ENCODE assay signal across 1 cellular context in the genomic region with DNA sequence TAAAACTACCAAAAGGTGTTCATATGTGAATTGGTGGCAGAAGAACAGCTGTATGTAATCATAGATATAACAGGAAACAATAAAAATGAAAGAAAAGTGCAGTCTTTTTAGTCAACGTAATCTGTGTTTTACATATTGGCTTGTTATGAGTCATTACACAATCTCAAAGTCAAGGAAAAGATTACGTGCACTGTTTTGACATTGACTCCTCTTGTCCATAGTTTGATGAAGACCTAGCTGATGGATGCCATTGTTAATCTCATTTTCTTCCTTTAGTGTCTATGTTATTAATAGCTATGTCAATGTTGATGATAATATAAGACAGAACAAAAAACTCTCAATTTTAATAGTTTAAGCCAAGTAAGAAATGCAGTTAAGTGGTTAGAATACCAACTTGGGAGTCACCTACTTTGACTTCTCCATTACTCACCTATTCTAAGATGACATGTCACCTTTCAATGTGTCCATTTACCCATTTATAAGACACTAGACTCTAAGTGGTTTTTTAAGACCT.
TF ChIP-seq lines count a peak whose summit lies in the region.

No MANE protein-coding gene starts in this region.

TF ChIP-seq in K562, 482 proteins besides CTCF, POLR2A, EP300 and RAD21 (continued from another document and continues in another):
- TF ChIP-seq SREBF2 (CRISPR knock-in tag; IDR thresholded peaks at IDR 0.05) = no peak
- TF ChIP-seq MAFK (IDR thresholded peaks at IDR 0.05; ENCODE audit: low read length) = peak; percentile 13; the same call in 1 of the 2 replicates
- TF ChIP-seq, protein P1, sequence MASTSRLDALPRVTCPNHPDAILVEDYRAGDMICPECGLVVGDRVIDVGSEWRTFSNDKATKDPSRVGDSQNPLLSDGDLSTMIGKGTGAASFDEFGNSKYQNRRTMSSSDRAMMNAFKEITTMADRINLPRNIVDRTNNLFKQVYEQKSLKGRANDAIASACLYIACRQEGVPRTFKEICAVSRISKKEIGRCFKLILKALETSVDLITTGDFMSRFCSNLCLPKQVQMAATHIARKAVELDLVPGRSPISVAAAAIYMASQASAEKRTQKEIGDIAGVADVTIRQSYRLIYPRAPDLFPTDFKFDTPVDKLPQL (IDR thresholded peaks at IDR 0.05; ENCODE audit: extremely low read depth, insufficient read length) = no peak
- TF ChIP-seq, protein P2, sequence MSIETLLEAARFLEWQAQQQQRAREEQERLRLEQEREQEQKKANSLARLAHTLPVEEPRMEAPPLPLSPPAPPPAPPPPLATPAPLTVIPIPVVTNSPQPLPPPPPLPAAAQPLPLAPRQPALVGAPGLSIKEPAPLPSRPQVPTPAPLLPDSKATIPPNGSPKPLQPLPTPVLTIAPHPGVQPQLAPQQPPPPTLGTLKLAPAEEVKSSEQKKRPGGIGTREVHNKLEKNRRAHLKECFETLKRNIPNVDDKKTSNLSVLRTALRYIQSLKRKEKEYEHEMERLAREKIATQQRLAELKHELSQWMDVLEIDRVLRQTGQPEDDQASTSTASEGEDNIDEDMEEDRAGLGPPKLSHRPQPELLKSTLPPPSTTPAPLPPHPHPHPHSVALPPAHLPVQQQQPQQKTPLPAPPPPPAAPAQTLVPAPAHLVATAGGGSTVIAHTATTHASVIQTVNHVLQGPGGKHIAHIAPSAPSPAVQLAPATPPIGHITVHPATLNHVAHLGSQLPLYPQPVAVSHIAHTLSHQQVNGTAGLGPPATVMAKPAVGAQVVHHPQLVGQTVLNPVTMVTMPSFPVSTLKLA (conservative IDR thresholded peaks at IDR 0.05) = 0 out of 4 replicates have a peak, but pooled peaks of 1 of the 2 experiments have one; percentile 22
- no peak for TF ChIP-seq NUFIP1 (IDR thresholded peaks at IDR 0.05; ENCODE audit: partially characterized antibody)
- no peak for TF ChIP-seq SPI1 (IDR thresholded peaks at IDR 0.05; ENCODE audit: borderline replicate concordance, low read depth, low read length)
- no peak for TF ChIP-seq ARID2 (IDR thresholded peaks at IDR 0.05)
- TF ChIP-seq ZNF76 (CRISPR knock-in tag; IDR thresholded peaks at IDR 0.05; ENCODE audit: borderline replicate concordance) = no peak
- no peak for TF ChIP-seq KLF10 (CRISPR knock-in tag; IDR thresholded peaks at IDR 0.05)
- no peak for TF ChIP-seq CHCHD3 (CRISPR knock-in tag; IDR thresholded peaks at IDR 0.05)
- TF ChIP-seq, protein P3, sequence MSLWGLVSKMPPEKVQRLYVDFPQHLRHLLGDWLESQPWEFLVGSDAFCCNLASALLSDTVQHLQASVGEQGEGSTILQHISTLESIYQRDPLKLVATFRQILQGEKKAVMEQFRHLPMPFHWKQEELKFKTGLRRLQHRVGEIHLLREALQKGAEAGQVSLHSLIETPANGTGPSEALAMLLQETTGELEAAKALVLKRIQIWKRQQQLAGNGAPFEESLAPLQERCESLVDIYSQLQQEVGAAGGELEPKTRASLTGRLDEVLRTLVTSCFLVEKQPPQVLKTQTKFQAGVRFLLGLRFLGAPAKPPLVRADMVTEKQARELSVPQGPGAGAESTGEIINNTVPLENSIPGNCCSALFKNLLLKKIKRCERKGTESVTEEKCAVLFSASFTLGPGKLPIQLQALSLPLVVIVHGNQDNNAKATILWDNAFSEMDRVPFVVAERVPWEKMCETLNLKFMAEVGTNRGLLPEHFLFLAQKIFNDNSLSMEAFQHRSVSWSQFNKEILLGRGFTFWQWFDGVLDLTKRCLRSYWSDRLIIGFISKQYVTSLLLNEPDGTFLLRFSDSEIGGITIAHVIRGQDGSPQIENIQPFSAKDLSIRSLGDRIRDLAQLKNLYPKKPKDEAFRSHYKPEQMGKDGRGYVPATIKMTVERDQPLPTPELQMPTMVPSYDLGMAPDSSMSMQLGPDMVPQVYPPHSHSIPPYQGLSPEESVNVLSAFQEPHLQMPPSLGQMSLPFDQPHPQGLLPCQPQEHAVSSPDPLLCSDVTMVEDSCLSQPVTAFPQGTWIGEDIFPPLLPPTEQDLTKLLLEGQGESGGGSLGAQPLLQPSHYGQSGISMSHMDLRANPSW (CRISPR knock-in tag; IDR thresholded peaks at IDR 0.05) = no peak
- peak; percentile 81; the same call in 1 of the 2 replicates for TF ChIP-seq HDAC2 (IDR thresholded peaks at IDR 0.05)
- TF ChIP-seq, protein P4, sequence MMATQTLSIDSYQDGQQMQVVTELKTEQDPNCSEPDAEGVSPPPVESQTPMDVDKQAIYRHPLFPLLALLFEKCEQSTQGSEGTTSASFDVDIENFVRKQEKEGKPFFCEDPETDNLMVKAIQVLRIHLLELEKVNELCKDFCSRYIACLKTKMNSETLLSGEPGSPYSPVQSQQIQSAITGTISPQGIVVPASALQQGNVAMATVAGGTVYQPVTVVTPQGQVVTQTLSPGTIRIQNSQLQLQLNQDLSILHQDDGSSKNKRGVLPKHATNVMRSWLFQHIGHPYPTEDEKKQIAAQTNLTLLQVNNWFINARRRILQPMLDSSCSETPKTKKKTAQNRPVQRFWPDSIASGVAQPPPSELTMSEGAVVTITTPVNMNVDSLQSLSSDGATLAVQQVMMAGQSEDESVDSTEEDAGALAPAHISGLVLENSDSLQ (IDR thresholded peaks at IDR 0.05) = peak; percentile 53
- no peak for TF ChIP-seq ETV6 (IDR thresholded peaks at IDR 0.05; ENCODE audit: borderline replicate concordance in 1 of 2, low read depth in 2 of 2, low read length in 1 of 2)
- no peak for TF ChIP-seq ETV6 (CRISPR knock-in tag; IDR thresholded peaks at IDR 0.05; ENCODE audit: borderline replicate concordance)
- TF ChIP-seq, protein P5, sequence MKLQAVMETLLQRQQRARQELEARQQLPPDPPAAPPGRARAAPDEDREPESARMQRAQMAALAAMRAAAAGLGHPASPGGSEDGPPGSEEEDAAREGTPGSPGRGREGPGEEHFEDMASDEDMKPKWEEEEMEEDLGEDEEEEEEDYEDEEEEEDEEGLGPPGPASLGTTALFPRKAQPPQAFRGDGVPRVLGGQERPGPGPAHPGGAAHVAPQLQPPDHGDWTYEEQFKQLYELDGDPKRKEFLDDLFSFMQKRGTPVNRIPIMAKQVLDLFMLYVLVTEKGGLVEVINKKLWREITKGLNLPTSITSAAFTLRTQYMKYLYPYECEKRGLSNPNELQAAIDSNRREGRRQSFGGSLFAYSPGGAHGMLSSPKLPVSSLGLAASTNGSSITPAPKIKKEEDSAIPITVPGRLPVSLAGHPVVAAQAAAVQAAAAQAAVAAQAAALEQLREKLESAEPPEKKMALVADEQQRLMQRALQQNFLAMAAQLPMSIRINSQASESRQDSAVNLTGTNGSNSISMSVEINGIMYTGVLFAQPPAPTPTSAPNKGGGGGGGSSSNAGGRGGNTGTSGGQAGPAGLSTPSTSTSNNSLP (IDR thresholded peaks at IDR 0.05; ENCODE audit: borderline replicate concordance, low read depth, low read length) = peak; percentile 91
- no peak for TF ChIP-seq ETS2 (tag; IDR thresholded peaks at IDR 0.05; ENCODE audit: borderline replicate concordance, poor library complexity, severe bottlenecking)
- TF ChIP-seq MCM5 (IDR thresholded peaks at IDR 0.05; ENCODE audit: low read depth) = no peak
- no peak for TF ChIP-seq ZNF354B (CRISPR knock-in tag; IDR thresholded peaks at IDR 0.05)
- TF ChIP-seq RBFOX2 (IDR thresholded peaks at IDR 0.05; ENCODE audit: low read depth, low read length) = no peak
- TF ChIP-seq SRSF7 (optimal IDR thresholded peaks at IDR 0.05; ENCODE audit: low read depth, low read length) = no peak
- TF ChIP-seq ZNF3 (CRISPR knock-in tag; IDR thresholded peaks at IDR 0.05) = no peak
- TF ChIP-seq STAG1 (CRISPR knock-in tag; IDR thresholded peaks at IDR 0.05; ENCODE audit: borderline replicate concordance) = no peak
- TF ChIP-seq ETV1 (tag; conservative IDR thresholded peaks at IDR 0.05; ENCODE audit: low read depth) = peak; percentile 63; the same call in 1 of the 2 replicates
- no peak for TF ChIP-seq U2AF2 (optimal IDR thresholded peaks at IDR 0.05; ENCODE audit: low read depth, low read length)
- TF ChIP-seq LCOR (CRISPR knock-in tag; IDR thresholded peaks at IDR 0.05) = no peak
- TF ChIP-seq HMG20B (CRISPR knock-in tag; IDR thresholded peaks at IDR 0.05) = no peak
- TF ChIP-seq, protein P6, sequence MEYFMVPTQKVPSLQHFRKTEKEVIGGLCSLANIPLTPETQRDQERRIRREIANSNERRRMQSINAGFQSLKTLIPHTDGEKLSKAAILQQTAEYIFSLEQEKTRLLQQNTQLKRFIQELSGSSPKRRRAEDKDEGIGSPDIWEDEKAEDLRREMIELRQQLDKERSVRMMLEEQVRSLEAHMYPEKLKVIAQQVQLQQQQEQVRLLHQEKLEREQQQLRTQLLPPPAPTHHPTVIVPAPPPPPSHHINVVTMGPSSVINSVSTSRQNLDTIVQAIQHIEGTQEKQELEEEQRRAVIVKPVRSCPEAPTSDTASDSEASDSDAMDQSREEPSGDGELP (CRISPR knock-in tag; IDR thresholded peaks at IDR 0.05; ENCODE audit: borderline replicate concordance) = no peak; the same call in 1 of the 2 replicates
- peak; percentile 80 for TF ChIP-seq NCOR1 (IDR thresholded peaks at IDR 0.05)
- no peak for TF ChIP-seq GTF2F1 (IDR thresholded peaks at IDR 0.05; ENCODE audit: low read depth, low read length)
- TF ChIP-seq, protein P7, sequence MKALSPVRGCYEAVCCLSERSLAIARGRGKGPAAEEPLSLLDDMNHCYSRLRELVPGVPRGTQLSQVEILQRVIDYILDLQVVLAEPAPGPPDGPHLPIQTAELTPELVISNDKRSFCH (CRISPR knock-in tag; IDR thresholded peaks at IDR 0.05) = no peak
- TF ChIP-seq, protein P7 (tag; IDR thresholded peaks at IDR 0.05) = no peak
- no peak for TF ChIP-seq MAFF (IDR thresholded peaks at IDR 0.05; ENCODE audit: low read length)
- TF ChIP-seq SUPT5H (IDR thresholded peaks at IDR 0.05) = no peak
- no peak for TF ChIP-seq CBFB (CRISPR knock-in tag; IDR thresholded peaks at IDR 0.05)
- TF ChIP-seq HDAC1 (IDR thresholded peaks at IDR 0.05) = peak in 1 of 2 experiments; percentile 62; a peak in 1 of 4 replicates
- peak; percentile 45; the same call in 1 of the 2 replicates for TF ChIP-seq ESRRA (IDR thresholded peaks at IDR 0.05; ENCODE audit: borderline replicate concordance, low read depth)
- TF ChIP-seq, protein P8, sequence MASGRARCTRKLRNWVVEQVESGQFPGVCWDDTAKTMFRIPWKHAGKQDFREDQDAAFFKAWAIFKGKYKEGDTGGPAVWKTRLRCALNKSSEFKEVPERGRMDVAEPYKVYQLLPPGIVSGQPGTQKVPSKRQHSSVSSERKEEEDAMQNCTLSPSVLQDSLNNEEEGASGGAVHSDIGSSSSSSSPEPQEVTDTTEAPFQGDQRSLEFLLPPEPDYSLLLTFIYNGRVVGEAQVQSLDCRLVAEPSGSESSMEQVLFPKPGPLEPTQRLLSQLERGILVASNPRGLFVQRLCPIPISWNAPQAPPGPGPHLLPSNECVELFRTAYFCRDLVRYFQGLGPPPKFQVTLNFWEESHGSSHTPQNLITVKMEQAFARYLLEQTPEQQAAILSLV (tag; IDR thresholded peaks at IDR 0.05) = 0 out of 2 replicates have a peak, but pooled peaks have one; percentile 37
- TF ChIP-seq, protein P9, sequence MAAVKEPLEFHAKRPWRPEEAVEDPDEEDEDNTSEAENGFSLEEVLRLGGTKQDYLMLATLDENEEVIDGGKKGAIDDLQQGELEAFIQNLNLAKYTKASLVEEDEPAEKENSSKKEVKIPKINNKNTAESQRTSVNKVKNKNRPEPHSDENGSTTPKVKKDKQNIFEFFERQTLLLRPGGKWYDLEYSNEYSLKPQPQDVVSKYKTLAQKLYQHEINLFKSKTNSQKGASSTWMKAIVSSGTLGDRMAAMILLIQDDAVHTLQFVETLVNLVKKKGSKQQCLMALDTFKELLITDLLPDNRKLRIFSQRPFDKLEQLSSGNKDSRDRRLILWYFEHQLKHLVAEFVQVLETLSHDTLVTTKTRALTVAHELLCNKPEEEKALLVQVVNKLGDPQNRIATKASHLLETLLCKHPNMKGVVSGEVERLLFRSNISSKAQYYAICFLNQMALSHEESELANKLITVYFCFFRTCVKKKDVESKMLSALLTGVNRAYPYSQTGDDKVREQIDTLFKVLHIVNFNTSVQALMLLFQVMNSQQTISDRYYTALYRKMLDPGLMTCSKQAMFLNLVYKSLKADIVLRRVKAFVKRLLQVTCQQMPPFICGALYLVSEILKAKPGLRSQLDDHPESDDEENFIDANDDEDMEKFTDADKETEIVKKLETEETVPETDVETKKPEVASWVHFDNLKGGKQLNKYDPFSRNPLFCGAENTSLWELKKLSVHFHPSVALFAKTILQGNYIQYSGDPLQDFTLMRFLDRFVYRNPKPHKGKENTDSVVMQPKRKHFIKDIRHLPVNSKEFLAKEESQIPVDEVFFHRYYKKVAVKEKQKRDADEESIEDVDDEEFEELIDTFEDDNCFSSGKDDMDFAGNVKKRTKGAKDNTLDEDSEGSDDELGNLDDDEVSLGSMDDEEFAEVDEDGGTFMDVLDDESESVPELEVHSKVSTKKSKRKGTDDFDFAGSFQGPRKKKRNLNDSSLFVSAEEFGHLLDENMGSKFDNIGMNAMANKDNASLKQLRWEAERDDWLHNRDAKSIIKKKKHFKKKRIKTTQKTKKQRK (IDR thresholded peaks at IDR 0.05; ENCODE audit: borderline replicate concordance, low read depth, low read length) = no peak
- TF ChIP-seq HNRNPL (IDR thresholded peaks at IDR 0.05; ENCODE audit: low read depth, low read length) = no peak
- TF ChIP-seq SAP30 (IDR thresholded peaks at IDR 0.05; ENCODE audit: borderline replicate concordance, insufficient read depth, low read depth, low read length, poor library complexity, severe bottlenecking) = no peak
- no peak for TF ChIP-seq PHB2 (IDR thresholded peaks at IDR 0.05; ENCODE audit: low read depth)
- TF ChIP-seq, protein P10, sequence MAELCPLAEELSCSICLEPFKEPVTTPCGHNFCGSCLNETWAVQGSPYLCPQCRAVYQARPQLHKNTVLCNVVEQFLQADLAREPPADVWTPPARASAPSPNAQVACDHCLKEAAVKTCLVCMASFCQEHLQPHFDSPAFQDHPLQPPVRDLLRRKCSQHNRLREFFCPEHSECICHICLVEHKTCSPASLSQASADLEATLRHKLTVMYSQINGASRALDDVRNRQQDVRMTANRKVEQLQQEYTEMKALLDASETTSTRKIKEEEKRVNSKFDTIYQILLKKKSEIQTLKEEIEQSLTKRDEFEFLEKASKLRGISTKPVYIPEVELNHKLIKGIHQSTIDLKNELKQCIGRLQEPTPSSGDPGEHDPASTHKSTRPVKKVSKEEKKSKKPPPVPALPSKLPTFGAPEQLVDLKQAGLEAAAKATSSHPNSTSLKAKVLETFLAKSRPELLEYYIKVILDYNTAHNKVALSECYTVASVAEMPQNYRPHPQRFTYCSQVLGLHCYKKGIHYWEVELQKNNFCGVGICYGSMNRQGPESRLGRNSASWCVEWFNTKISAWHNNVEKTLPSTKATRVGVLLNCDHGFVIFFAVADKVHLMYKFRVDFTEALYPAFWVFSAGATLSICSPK (IDR thresholded peaks at IDR 0.05; ENCODE audit: borderline replicate concordance) = no peak
- no peak for TF ChIP-seq PHF21A (IDR thresholded peaks at IDR 0.05; ENCODE audit: borderline replicate concordance, low read depth)
